In genomic region chr2:109693287-109693686, GRCh38 we compare ENCODE assay signal across 7 cellular contexts.
DNase-seq lines count a peak whose midpoint lies in the region; TF ChIP-seq lines count a peak whose summit lies in the region.
"Not testable (repeated sequence)": the region's sequence is repeated elsewhere in the genome, so short reads cannot be mapped to it uniquely, and the experiment has no call there.

No MANE protein-coding gene starts in this region.

- TF ChIP-seq EP300 in suprapubic skin (IDR thresholded peaks at IDR 0.05): not testable (repeated sequence)

- H3K9ac ChIP-seq in mesendoderm (ENCODE audit: low read length); rectal smooth muscle tissue (ENCODE audit: low read length): not testable (repeated sequence)

- H3K4me1 ChIP-seq in mesendoderm (ENCODE audit: control insufficient read depth, low read depth, low read length): not testable (repeated sequence)
- peaks cover 47% of the 10 kb centered on the region for H3K4me1 ChIP-seq in rectal smooth muscle tissue (ENCODE audit: control insufficient read depth, insufficient read depth, low read length)
- peaks cover 61% of the 10 kb centered on the region for H3K4me1 ChIP-seq in suprapubic skin

- no CpG with 5 or more reads among the region's 8 CpGs for WGBS in mesendoderm (ENCODE audit: extremely low coverage, insufficient coverage, low lambda C conversion rate)
- WGBS in suprapubic skin: 86% methylated on average over 8 of the region's 8 CpGs

- H3K4me2 ChIP-seq in mesendoderm (ENCODE audit: low read length): not testable (repeated sequence)

- peak overlapping the region; percentile 49 for H2BK120ac ChIP-seq in mesendoderm (ENCODE audit: low read depth, low read length)

- DNase-seq in activated CD4-positive, alpha-beta T cell treated with anti-CD3 and anti-CD28 coated beads, Interleukin-2, amount 50 U/mL, for 48 hours: peak; percentile 35 to 56
- DNase-seq in activated naive CD4-positive, alpha-beta T cell treated with Interleukin-2 at 50 U/mL for 16 hours: peak; percentile 8
- peak; percentile 19 for DNase-seq in ecto neural progenitor cell (ENCODE audit: low spot score)
- DNase-seq in mesendoderm: not testable (repeated sequence)
- peak in 2 of 3 donors; percentile 10 to 45 for DNase-seq in stimulated activated CD4-positive, alpha-beta T cell treated with anti-CD3 and anti-CD28 coated beads, TNF-alpha, amount 100 ng/mL, for 48 hours (ENCODE audit: low read depth in 3 of 3)
- peak; percentile 1 to 38 for DNase-seq in suprapubic skin (ENCODE audit: low spot score in 2 of 2)

- not testable (repeated sequence) for H3K4me3 ChIP-seq in mesendoderm (ENCODE audit: low read length); rectal smooth muscle tissue (ENCODE audit: low read length); suprapubic skin

- H3K23ac ChIP-seq in mesendoderm (ENCODE audit: low read length): not testable (repeated sequence)

- H4K5ac ChIP-seq in mesendoderm (ENCODE audit: low read length): not testable (repeated sequence)

- not testable (repeated sequence) for H3K27me3 ChIP-seq in mesendoderm (ENCODE audit: insufficient read depth, low read length, poor library complexity); rectal smooth muscle tissue (ENCODE audit: control insufficient read depth, insufficient read depth, low read length); suprapubic skin

- peak overlapping the region; percentile 85 for H2BK5ac ChIP-seq in mesendoderm (ENCODE audit: low read length)

- not testable (repeated sequence) for H3K36me3 ChIP-seq in mesendoderm (ENCODE audit: control insufficient read depth, insufficient read depth, low read length); rectal smooth muscle tissue (ENCODE audit: control insufficient read depth, insufficient read depth, low read length); suprapubic skin

- H3K79me2 ChIP-seq in mesendoderm (ENCODE audit: control insufficient read depth, insufficient read depth, low read length): not testable (repeated sequence)

- H3K27ac ChIP-seq in mesendoderm (ENCODE audit: low read depth, low read length) (peak overlapping the region; percentile 89), rectal smooth muscle tissue (ENCODE audit: low read depth, low read length) (peak overlapping the region; percentile 90), suprapubic skin (peak overlapping the region; percentile 90)

- H3K4ac ChIP-seq in mesendoderm (ENCODE audit: low read depth, low read length): peak overlapping the region; percentile 88

- H3K9me3 ChIP-seq in suprapubic skin: not testable (repeated sequence)

- TF ChIP-seq POLR2A in suprapubic skin (IDR thresholded peaks at IDR 0.05): not testable (repeated sequence)

- peak overlapping the region; percentile 89 for H3K18ac ChIP-seq in mesendoderm (ENCODE audit: low read length)

- peak overlapping the region; percentile 98 for H2BK15ac ChIP-seq in mesendoderm (replicated peaks; ENCODE audit: low read depth)

- peak overlapping the region; percentile 58 for H3K56ac ChIP-seq in mesendoderm (ENCODE audit: low read length)

- H3K79me1 ChIP-seq in mesendoderm (ENCODE audit: low read length): not testable (repeated sequence)

- TF ChIP-seq CTCF in suprapubic skin (IDR thresholded peaks at IDR 0.05): not testable (repeated sequence)

- H2AK5ac ChIP-seq in mesendoderm (ENCODE audit: low read length): not testable (repeated sequence)

- H4K8ac ChIP-seq in mesendoderm (ENCODE audit: low read depth, low read length): not testable (repeated sequence)
